ENCODE assay signal across 1 cellular context in genomic region chr22:32202161-32202538, GRCh38.
TF ChIP-seq lines count a peak whose summit lies in the region.

No MANE protein-coding gene starts in this region.

TF ChIP-seq in HepG2, 621 proteins besides CTCF, POLR2A, EP300 and RAD21:
- TF ChIP-seq ZNF235 (CRISPR knock-in tag; IDR thresholded peaks at IDR 0.05; ENCODE audit: borderline replicate concordance) (0 out of 2 replicates have a peak, but pooled peaks have one; percentile 47), ZNF775 (CRISPR knock-in tag; IDR thresholded peaks at IDR 0.05; ENCODE audit: borderline replicate concordance) (no peak)
